In the genomic region with DNA sequence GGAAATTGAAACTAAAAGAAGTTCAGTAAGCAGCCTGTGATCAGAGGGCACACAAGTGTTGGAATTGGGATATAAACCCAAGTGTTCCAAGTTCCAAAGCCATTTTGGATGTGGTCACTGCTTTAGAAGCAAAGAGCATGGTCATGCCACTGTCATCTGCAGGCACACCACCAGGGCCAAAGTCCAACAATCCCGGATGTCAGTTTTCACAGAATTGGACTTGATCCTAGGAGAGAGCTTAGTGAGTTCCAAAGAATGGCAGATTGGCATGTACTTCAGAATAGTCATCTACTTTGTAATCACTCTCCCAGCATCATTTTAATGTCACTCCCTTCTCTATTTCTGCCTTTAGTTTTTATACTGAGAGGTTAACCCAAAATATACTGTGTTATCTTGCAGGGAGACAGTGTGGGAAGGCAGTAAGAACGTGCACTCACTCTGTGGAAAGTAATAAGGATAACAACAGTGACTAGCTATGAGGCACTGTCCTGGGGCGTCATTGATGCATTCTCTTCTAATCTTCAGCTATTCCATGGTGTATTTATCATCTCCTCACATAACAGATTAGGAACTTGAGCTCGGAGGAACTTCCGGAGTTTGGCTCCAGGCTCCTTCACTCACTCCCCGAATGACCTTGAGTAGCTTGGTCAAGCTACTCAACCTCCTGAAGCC, we compare ENCODE assay signal across 1 cellular context.
TF ChIP-seq lines count a peak whose summit lies in the region.

No MANE protein-coding gene starts in this region.

TF ChIP-seq in HepG2, 621 proteins besides CTCF, POLR2A, EP300 and RAD21 (continued from another document):
- TF ChIP-seq ZNF790 (CRISPR knock-in tag; IDR thresholded peaks at IDR 0.05; ENCODE audit: borderline replicate concordance) (no peak), HMG20A (CRISPR knock-in tag; IDR thresholded peaks at IDR 0.05; ENCODE audit: borderline replicate concordance) (peak; percentile 27; the same call in 1 of the 2 replicates), HNRNPUL1 (IDR thresholded peaks at IDR 0.05; ENCODE audit: low read depth, low read length) (no peak), ZNF792 (CRISPR knock-in tag; IDR thresholded peaks at IDR 0.05) (peak; percentile 58; the same call in 1 of the 2 replicates), SAP130 (CRISPR knock-in tag; IDR thresholded peaks at IDR 0.05; ENCODE audit: low read depth) (peak; percentile 50; the same call in 1 of the 2 replicates), ZNF276 (CRISPR knock-in tag; IDR thresholded peaks at IDR 0.05; ENCODE audit: low read depth) (no peak), ELF3 (CRISPR knock-in tag; IDR thresholded peaks at IDR 0.05) (peak; percentile 44; the same call in 1 of the 2 replicates)
